ENCODE assay signal across 8 cellular contexts in genomic region chrX:103376979-103377324, GRCh38. TPM values are rescaled to one million over a fixed set of nuclear protein-coding genes. Genes with fewer than 3 reads are reported as not detected.
DNase-seq lines count a peak whose midpoint lies in the region; ATAC-seq, FAIRE-seq and TF ChIP-seq lines count a peak whose summit lies in the region.

No MANE protein-coding gene starts in this region.

- TF ChIP-seq CTCF in Calu3 (IDR thresholded peaks at IDR 0.05; ENCODE audit: unreplicated experiment) (no peak), astrocyte (IDR thresholded peaks at IDR 0.05; ENCODE audit: insufficient read depth, low read depth, low read length) (no peak)

- peak overlapping the region; percentile 49 for H3K27ac Mint-ChIP-seq in Calu3 (ENCODE audit: unreplicated experiment)
- H3K27ac Mint-ChIP-seq in astrocyte (ENCODE audit: unreplicated experiment): peak overlapping the region; percentile 81
- no peak overlapping the region for H3K27ac Mint-ChIP-seq in stimulated activated memory B cell treated with anti-CD40 and anti-IgM and Interleukin-4, amounts not matched to agents 10 μg/mL and 1 μg/mL and 100 μg/mL, for 72 hours

- DNase-seq in Calu3 (no peak), NCI-H1105 (lab: John Stamatoyannopoulos, UW) (peak; percentile 32), astrocyte (ENCODE audit: low read depth) (peak; percentile 11), NCI-H1048 (lab: John Stamatoyannopoulos, UW) (no peak)
- DNase-seq in activated CD4-positive, CD25-positive, alpha-beta regulatory T cell (lab: John Stamatoyannopoulos, UW): no peak

- peak overlapping the region; percentile 91 for H3K9ac ChIP-seq in astrocyte (ENCODE audit: low read length)

- H3K4me1 Mint-ChIP-seq in Calu3 (ENCODE audit: low read depth, unreplicated experiment) (peaks cover 8% of the 10 kb centered on the region), astrocyte (ENCODE audit: low read depth, unreplicated experiment) (peaks cover 4% of the 10 kb centered on the region)
- no peaks in the 10 kb centered on the region for H3K4me1 Mint-ChIP-seq in stimulated activated memory B cell treated with anti-CD40 and anti-IgM and Interleukin-4, amounts not matched to agents 10 μg/mL and 1 μg/mL and 100 μg/mL, for 72 hours

- no peak for ATAC-seq in stimulated activated memory B cell treated with anti-CD40 and anti-IgM and Interleukin-4, amounts not matched to agents 10 μg/mL and 1 μg/mL and 100 μg/mL, for 72 hours
- ATAC-seq in HG02970 (IDR thresholded peaks at IDR 0.05; ENCODE audit: low FRiP score, unreplicated experiment): no peak

- no TSS peak for BruUV-seq in Calu3 (replicated peaks; lab: Mats Ljungman, UMichigan)

- H3K36me3 ChIP-seq in astrocyte (ENCODE audit: insufficient read depth, low read length): no peaks in the 10 kb centered on the region

- peak overlapping the region; percentile 68 for H3K27ac ChIP-seq in astrocyte (ENCODE audit: low read depth, low read length)

- no peaks in the 10 kb centered on the region for H3K27me3 ChIP-seq in astrocyte (ENCODE audit: insufficient read depth, low read length)

- CTCF ChIA-PET in Calu3 (lab: Charles Lee): no interaction called here

- FAIRE-seq in astrocyte (lab: Jason Lieb, UNC): no peak

- no peak overlapping the region for H2AFZ ChIP-seq in astrocyte (ENCODE audit: low read depth, low read length)

- H3K4me1 ChIP-seq in astrocyte (ENCODE audit: insufficient read depth, low read length): no peaks in the 10 kb centered on the region

- peaks cover 20% of the 10 kb centered on the region for H3K36me3 Mint-ChIP-seq in Calu3 (ENCODE audit: insufficient read depth, unreplicated experiment)
- no peaks in the 10 kb centered on the region for H3K36me3 Mint-ChIP-seq in astrocyte (ENCODE audit: low read depth, unreplicated experiment)
- H3K36me3 Mint-ChIP-seq in stimulated activated memory B cell treated with anti-CD40 and anti-IgM and Interleukin-4, amounts not matched to agents 10 μg/mL and 1 μg/mL and 100 μg/mL, for 72 hours: no peaks in the 10 kb centered on the region

- H4K20me1 ChIP-seq in astrocyte (ENCODE audit: insufficient read depth, low read length): no peaks in the 10 kb centered on the region

- H3K4me3 Mint-ChIP-seq in Calu3 (ENCODE audit: low read depth, unreplicated experiment) (peak overlapping the region; percentile 81), astrocyte (ENCODE audit: unreplicated experiment) (peak overlapping the region; percentile 93)
- H3K4me3 Mint-ChIP-seq in stimulated activated memory B cell treated with anti-CD40 and anti-IgM and Interleukin-4, amounts not matched to agents 10 μg/mL and 1 μg/mL and 100 μg/mL, for 72 hours: peak overlapping the region; percentile 51

- intact Hi-C loops in Calu3 (cut with micrococcal nuclease; ENCODE audit: unreplicated experiment): no loop called here

- H3K4me2 ChIP-seq in astrocyte (ENCODE audit: low read length): peak overlapping the region; percentile 91

- H3K4me3 ChIP-seq in astrocyte (ENCODE audit: insufficient read depth, low read depth, low read length) (peak overlapping the region; percentile 71), iPS-18c (ENCODE audit: insufficient read depth, low read depth, low read length) (peak overlapping the region; percentile 62)

- H3K9me3 ChIP-seq in astrocyte (ENCODE audit: insufficient read depth, low read depth, low read length): no peaks in the 10 kb centered on the region
- H3K9me3 ChIP-seq in iPS-18c (ENCODE audit: control insufficient read depth, insufficient read depth, low read length): no peaks in the 10 kb centered on the region

- H3K9me3 Mint-ChIP-seq in Calu3 (ENCODE audit: low read depth, unreplicated experiment) (no peaks in the 10 kb centered on the region), astrocyte (ENCODE audit: unreplicated experiment) (no peaks in the 10 kb centered on the region)
- H3K9me3 Mint-ChIP-seq in stimulated activated memory B cell treated with anti-CD40 and anti-IgM and Interleukin-4, amounts not matched to agents 10 μg/mL and 1 μg/mL and 100 μg/mL, for 72 hours: no peaks in the 10 kb centered on the region

- H3K27me3 Mint-ChIP-seq in Calu3 (ENCODE audit: unreplicated experiment) (no peaks in the 10 kb centered on the region), astrocyte (ENCODE audit: low read depth, unreplicated experiment) (no peaks in the 10 kb centered on the region)
- H3K27me3 Mint-ChIP-seq in stimulated activated memory B cell treated with anti-CD40 and anti-IgM and Interleukin-4, amounts not matched to agents 10 μg/mL and 1 μg/mL and 100 μg/mL, for 72 hours: peaks cover 8% of the 10 kb centered on the region

- H3K79me2 ChIP-seq in astrocyte (ENCODE audit: insufficient read depth, low read length): peaks cover 12% of the 10 kb centered on the region

RNA-seq across cellular contexts. Expression of gene BEX3, which starts 0.6 kb away (rescaled TPM):
- total RNA-seq in Calu3 (2022) (114 and 117 TPM in 2 replicates), astrocyte (221 and 241 TPM in 2 replicates)

RNA-seq across cellular contexts. Expression of gene TCEAL9, which starts 20.6 kb away (rescaled TPM):
- 36.7 and 36.9 TPM in 2 replicates for total RNA-seq in Calu3 (2022)
- total RNA-seq in astrocyte: 69.0 and 70.5 TPM in 2 replicates

RNA-seq across cellular contexts. Expression of gene TCEAL7, which starts 46.9 kb away (rescaled TPM):
- total RNA-seq in Calu3 (2022) (not detected in 2 replicates), astrocyte (7.6 and 9.4 TPM in 2 replicates)

Comparison
In these comparisons a context has a peak if more than half of its experiments do, and no peak if none do; other contexts are left out.
1. DNase-seq: peak in NCI-H1105 (single experiment) and astrocyte (single experiment); none in Calu3 (single experiment), activated CD4-positive, CD25-positive, alpha-beta regulatory T cell (0 of 4) and NCI-H1048 (single experiment).
2. Peak in every context shown above with its lines, with median percentiles within 50 percentile points of each other: H3K4me3 Mint-ChIP-seq.